Comparison of ENCODE assay signal across 1 cellular context in the genomic region with DNA sequence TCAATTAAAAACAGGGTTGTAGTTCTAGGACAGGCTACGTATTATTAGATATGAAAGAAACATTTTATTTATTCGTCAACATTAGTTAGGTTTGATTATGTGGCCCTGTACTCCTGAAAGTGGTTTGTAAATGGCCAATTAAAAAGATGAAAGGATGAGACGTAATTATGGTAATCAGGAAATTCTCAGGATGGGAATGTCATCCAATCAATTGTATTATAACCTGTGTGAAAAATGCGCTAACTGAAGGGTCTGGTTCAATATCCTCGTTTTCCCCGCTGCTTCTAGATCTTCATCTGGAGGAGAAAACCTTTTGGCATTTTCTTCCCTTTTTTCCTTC.
TF ChIP-seq lines count a peak whose summit lies in the region.

No MANE protein-coding gene starts in this region.

TF ChIP-seq in HCT116, 20 proteins besides CTCF, POLR2A, EP300 and RAD21:
- TF ChIP-seq FOSL1 (IDR thresholded peaks at IDR 0.05; ENCODE audit: low read depth) (no peak), JUND (IDR thresholded peaks at IDR 0.05) (no peak), SIN3A (IDR thresholded peaks at IDR 0.05; ENCODE audit: low read depth) (no peak), CEBPB (IDR thresholded peaks at IDR 0.05; ENCODE audit: low read depth) (no peak), ZFX (IDR thresholded peaks at IDR 0.05) (no peak), EGR1 (IDR thresholded peaks at IDR 0.05; ENCODE audit: low read depth) (no peak), EZH2phosphoT487 (IDR thresholded peaks at IDR 0.05; ENCODE audit: borderline replicate concordance) (no peak), ZNF274 (IDR thresholded peaks at IDR 0.05; ENCODE audit: low read depth, low read length) (no peak), SRF (IDR thresholded peaks at IDR 0.05; ENCODE audit: low read depth) (no peak), CBX3 (IDR thresholded peaks at IDR 0.05; ENCODE audit: low read depth) (no peak)
